18 cellular contexts compared by ENCODE assay signal in genomic region chr3:48567090-48567489, GRCh38. TPM values are rescaled to one million over a fixed set of nuclear protein-coding genes. Genes with fewer than 3 reads are reported as not detected.
"Had no signal": no experiment of that assay in that cellular context is flagged by ENCODE, and none has a peak within 500 bp of the region (broad histone marks: within the 10 kb centered on the region; RNA-seq: fewer than 3 reads in every experiment).

No MANE protein-coding gene starts in this region.

- H3K27ac Mint-ChIP-seq: T-helper 1 cell treated with Interleukin-12 subunit alpha and Interleukin-12 subunit beta and Interleukin-4 antibody, amounts not matched to agents 30 μg/mL and 1 μg/mL, for 36 hours had no signal

- DNase-seq: activated CD4-positive, alpha-beta T cell treated with anti-CD3 and anti-CD28 coated beads for 48 hours; activated effector memory CD4-positive, alpha-beta T cell treated with anti-CD3 and anti-CD28 coated beads, Interleukin-2, amount 50 U/mL, for 16 hours; cortex of kidney; effector memory CD4-positive, alpha-beta T cell; erythroblast; kidney glomerular epithelial cell; posterior cingulate gyrus; right cardiac atrium; small intestine; tibial artery; uterus had no signal

- H3K4me3 Mint-ChIP-seq: T-helper 1 cell treated with Interleukin-12 subunit alpha and Interleukin-12 subunit beta and Interleukin-4 antibody, amounts not matched to agents 30 μg/mL and 1 μg/mL, for 36 hours had no signal

- ATAC-seq: activated naive CD4-positive, alpha-beta T cell treated with anti-CD3 and anti-CD28 coated beads, Interleukin-2, amount 50 U/mL, for 72 hours; right cardiac atrium had no signal

- H3K9me3 Mint-ChIP-seq: activated naive CD4-positive, alpha-beta T cell treated with anti-CD3 and anti-CD28 coated beads, Interleukin-2, amount 50 U/mL, for 72 hours; T-helper 1 cell treated with Interleukin-12 subunit alpha and Interleukin-12 subunit beta and Interleukin-4 antibody, amounts not matched to agents 30 μg/mL and 1 μg/mL, for 36 hours had no signal

- H3K36me3 Mint-ChIP-seq: activated naive CD4-positive, alpha-beta T cell treated with anti-CD3 and anti-CD28 coated beads, Interleukin-2, amount 50 U/mL, for 72 hours had no signal

RNA-seq across cellular contexts. Expression of gene UCN2, which starts 3.5 kb away (rescaled TPM):
- total RNA-seq: activated CD8-positive, alpha-beta memory T cell treated with anti-CD3 and anti-CD28 coated beads for 36 hours; mesenteric fat pad; right cardiac atrium had no signal

RNA-seq across cellular contexts. Expression of gene TMEM89, which starts 54.5 kb away (rescaled TPM):
- total RNA-seq: activated CD8-positive, alpha-beta memory T cell treated with anti-CD3 and anti-CD28 coated beads for 36 hours; breast epithelium; hepatocyte; liver; mesenteric fat pad; right cardiac atrium; uterus had no signal
